8 cellular contexts compared by ENCODE assay signal in the genomic region with DNA sequence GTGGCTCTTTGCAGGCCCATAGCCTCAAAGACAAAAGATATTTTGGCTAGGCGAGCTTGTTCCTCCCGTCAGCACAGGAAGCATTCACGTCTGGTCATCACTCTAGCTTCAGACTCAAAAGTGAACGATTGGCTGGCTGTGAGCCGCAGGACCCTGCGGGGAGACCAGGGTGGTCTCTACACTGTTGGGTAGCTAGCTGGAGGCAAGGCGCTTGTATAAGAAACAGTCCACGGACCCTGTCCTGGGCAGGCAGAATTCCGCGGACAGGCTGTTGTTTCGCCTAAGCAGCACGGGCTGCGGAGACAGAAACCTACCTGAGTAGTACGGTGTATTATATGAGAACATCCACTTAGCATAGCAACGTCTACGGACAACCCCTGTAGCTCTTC. TPM values are rescaled to one million over a fixed set of nuclear protein-coding genes. Genes with fewer than 3 reads are reported as not detected.
DNase-seq lines count a peak whose midpoint lies in the region; ATAC-seq, FAIRE-seq and TF ChIP-seq lines count a peak whose summit lies in the region.

No MANE protein-coding gene starts in this region.

- peak overlapping the region; percentile 71 for H3K4me3 ChIP-seq in A673 (ENCODE audit: low read depth, low read length, poor library complexity, severe bottlenecking)
- H3K4me3 ChIP-seq in HepG2 (replicated peaks in 1 of 3; ENCODE audit: insufficient read depth in 1 of 3, low read depth in 2 of 3, low read length in 3 of 3), result peak overlapping the region; percentile 64 to 79 (median 64)
- H3K4me3 ChIP-seq in testis, result peak overlapping the region; percentile 77 to 85

- H3K27me3 ChIP-seq in A673 (replicated peaks; ENCODE audit: insufficient read depth, low read depth, low read length, poor library complexity) (no peaks in the 10 kb centered on the region), HepG2 (ENCODE audit: control insufficient read depth in 1 of 2, insufficient read depth in 2 of 2, low read length in 2 of 2) (no peaks in the 10 kb centered on the region; a peak in 1 of 5 replicates), testis (no peaks in the 10 kb centered on the region)

- peak overlapping the region; percentile 58 for H3K4me2 ChIP-seq in HepG2 (ENCODE audit: low read depth, low read length)

- peak overlapping the region; percentile 79 for H2AFZ ChIP-seq in HepG2 (ENCODE audit: low read length)

- H3K9me3 Mint-ChIP-seq in activated naive CD8-positive, alpha-beta T cell treated with anti-CD3 and anti-CD28 coated beads, Interleukin-2, amount 10 ng/mL, durations not matched to agents 7 days and 5 days, result no peaks in the 10 kb centered on the region

- TF ChIP-seq RAD21 in HepG2 (CRISPR knock-in tag; IDR thresholded peaks at IDR 0.05), result no peak

- CTCF ChIA-PET in A673 (lab: Charles Lee), result no interaction called here
- CTCF ChIA-PET in HepG2 (lab: Yijun Ruan, JAX; ENCODE audit: low intra/inter-chr PET ratio, low total read pairs), result no interaction called here

- TF ChIP-seq EP300 in HepG2 (IDR thresholded peaks at IDR 0.05; ENCODE audit: low read depth in 2 of 2, low read length in 2 of 2) (no peak), HepG2 (CRISPR knock-in tag; IDR thresholded peaks at IDR 0.05; ENCODE audit: borderline replicate concordance) (no peak)

- no peaks in the 10 kb centered on the region; the same call in 1 of the 2 replicates for H4K20me1 ChIP-seq in HepG2 (ENCODE audit: insufficient read depth, low read length)

- TF ChIP-seq POLR2A in HepG2 (IDR thresholded peaks at IDR 0.05; ENCODE audit: insufficient read depth in 1 of 2, low read depth in 2 of 2, low read length in 2 of 2), result no peak
- TF ChIP-seq POLR2A in testis (IDR thresholded peaks at IDR 0.05), result no peak

- intact Hi-C loops in A673 (cut with micrococcal nuclease; ENCODE audit: unreplicated experiment), result no loop called here
- intact Hi-C loops in HepG2 (cut with micrococcal nuclease; ENCODE audit: unreplicated experiment), result loop anchor here (10.0 kb wide), 1 partner anchor 1111 kb away; the partner anchor contains the start of gene STRAP
- intact Hi-C loops in testis (cut with DNase I; ENCODE audit: low total_unique reads), result no loop called here

- H3K27ac ChIP-seq in A673 (ENCODE audit: low read depth, low read length, poor library complexity, severe bottlenecking) (no peak overlapping the region), HepG2 (ENCODE audit: extremely low read length, insufficient read depth, low read length) (peak overlapping the region; percentile 73), testis (peak overlapping the region; percentile 66 to 93)

- no peaks in the 10 kb centered on the region for H3K27me3 Mint-ChIP-seq in activated naive CD8-positive, alpha-beta T cell treated with anti-CD3 and anti-CD28 coated beads, Interleukin-2, amount 10 ng/mL, durations not matched to agents 7 days and 5 days

- H3K79me2 ChIP-seq in HepG2 (ENCODE audit: insufficient read depth, low read length), result peaks cover 24% of the 10 kb centered on the region

- ATAC-seq in GM18907 (IDR thresholded peaks at IDR 0.05; ENCODE audit: unreplicated experiment) (peak; percentile 24), HG03135 (IDR thresholded peaks at IDR 0.05; ENCODE audit: unreplicated experiment) (peak; percentile 16), HepG2 (peak; percentile 10)
- ATAC-seq in activated naive CD8-positive, alpha-beta T cell treated with anti-CD3 and anti-CD28 coated beads, Interleukin-2, amount 10 ng/mL, durations not matched to agents 7 days and 5 days (ENCODE audit: low read depth), result peak; percentile 16

- WGBS in HepG2 (ENCODE audit: low lambda C conversion rate), result 43% methylated on average over 12 of the region's 16 CpGs
- 23 to 42% methylated on average over 12 to 16 of the region's 16 CpGs for WGBS in testis, 2 donors

- H3K4me3 Mint-ChIP-seq in activated naive CD8-positive, alpha-beta T cell treated with anti-CD3 and anti-CD28 coated beads, Interleukin-2, amount 10 ng/mL, durations not matched to agents 7 days and 5 days, result peak overlapping the region; percentile 94

- in situ Hi-C loops in HepG2 (cut with HindIII; ENCODE audit: extremely low pct_ligation_motif_present, low pct_unique_long_range_greater_than_20kb), result no loop called here

- BruUV-seq in A673 (replicated peaks; lab: Mats Ljungman, UMichigan) (no TSS peak), HepG2 (replicated peaks; lab: Mats Ljungman, UMichigan) (no TSS peak)

- peaks cover 7% of the 10 kb centered on the region for H3K36me3 Mint-ChIP-seq in activated naive CD8-positive, alpha-beta T cell treated with anti-CD3 and anti-CD28 coated beads, Interleukin-2, amount 10 ng/mL, durations not matched to agents 7 days and 5 days

- H3K36me3 ChIP-seq in A673 (ENCODE audit: insufficient read depth, low read length, poor library complexity, severe bottlenecking), result no peaks in the 10 kb centered on the region
- no peaks in the 10 kb centered on the region for H3K36me3 ChIP-seq in HepG2 (replicated peaks in 1 of 2; ENCODE audit: control insufficient read depth in 1 of 2, insufficient read depth in 2 of 2, low read length in 2 of 2)
- no peaks in the 10 kb centered on the region for H3K36me3 ChIP-seq in testis (ENCODE audit: low read depth, missing control alignments)

- peaks cover 19% of the 10 kb centered on the region for H3K4me1 ChIP-seq in A673 (ENCODE audit: insufficient read depth, low read length, poor library complexity, severe bottlenecking)
- H3K4me1 ChIP-seq in HepG2 (ENCODE audit: insufficient read depth, low read length), result peaks cover 36% of the 10 kb centered on the region
- H3K4me1 ChIP-seq in testis, result peaks cover 15% of the 10 kb centered on the region

- FAIRE-seq in HepG2 (lab: Jason Lieb, UNC), result no peak

- H3K9ac ChIP-seq in HepG2 (ENCODE audit: insufficient read depth, low read depth, low read length), result peak overlapping the region; percentile 76

- DNase-seq in A673 (ENCODE audit: low spot score) (no peak), HepG2 (ENCODE audit: low spot score) (no peak), testis (no peak), SW 1271 (lab: John Stamatoyannopoulos, UW) (no peak), putamen (ENCODE audit: low spot score) (no peak)
- DNase-seq in activated naive CD8-positive, alpha-beta T cell treated with anti-CD3 and anti-CD28 coated beads, Interleukin-2, amount 10 ng/mL, durations not matched to agents 7 days and 5 days, result peak; percentile 70

- H3K27ac Mint-ChIP-seq in activated naive CD8-positive, alpha-beta T cell treated with anti-CD3 and anti-CD28 coated beads, Interleukin-2, amount 10 ng/mL, durations not matched to agents 7 days and 5 days, result peak overlapping the region; percentile 97

- H3K4me1 Mint-ChIP-seq in activated naive CD8-positive, alpha-beta T cell treated with anti-CD3 and anti-CD28 coated beads, Interleukin-2, amount 10 ng/mL, durations not matched to agents 7 days and 5 days, result peaks cover 34% of the 10 kb centered on the region

- POLR2A ChIA-PET in A673 (lab: Charles Lee; ENCODE audit: low non-redundant PET), result no interaction called here
- POLR2A ChIA-PET in activated naive CD8-positive, alpha-beta T cell treated with anti-CD3 and anti-CD28 coated beads, Interleukin-2, amount 10 ng/mL, durations not matched to agents 7 days and 5 days (lab: Charles Lee), result interaction anchor here (0.7 to 8.4 kb wide), 17 partner anchors 19 to 801 kb away, joined by 3 to 186 read pairs (median 5); partner anchors contain the start of genes ARHGDIB, C12orf60 and WBP11
- POLR2A ChIA-PET in HepG2 (lab: Yijun Ruan, JAX), result interaction anchor here (1.3 to 3.7 kb wide), 3 partner anchors 30 to 67 kb away, joined by 3 to 20 read pairs (median 4); partner anchors contain the start of genes C12orf60 and WBP11

- no peaks in the 10 kb centered on the region for H3K9me3 ChIP-seq in A673 (ENCODE audit: low read depth, low read length, poor library complexity, severe bottlenecking)
- H3K9me3 ChIP-seq in HepG2 (ENCODE audit: low read length), result no peaks in the 10 kb centered on the region
- no peaks in the 10 kb centered on the region for H3K9me3 ChIP-seq in testis

- TF ChIP-seq CTCF in A673 (conservative IDR thresholded peaks at IDR 0.05; ENCODE audit: low read depth, low read length), result no peak
- no peak for TF ChIP-seq CTCF in HepG2 (CRISPR knock-in tag; IDR thresholded peaks at IDR 0.05)
- TF ChIP-seq CTCF in testis (IDR thresholded peaks at IDR 0.05), result no peak

RNA-seq across cellular contexts. Expression of gene WBP11, which starts 29.6 kb away (rescaled TPM):
- 144 and 150 TPM in 2 replicates for total RNA-seq in A673 (2021)
- total RNA-seq in activated naive CD8-positive, alpha-beta T cell treated with anti-CD3 and anti-CD28 coated beads, Interleukin-2, amount 10 ng/mL, durations not matched to agents 7 days and 5 days, result 10 to 100 TPM; 90.9 to 98.0 TPM
- 31.0 and 44.4 TPM in 2 replicates for total RNA-seq in HepG2 (2016; rRNA removed; fragmentation: Illumina TruSeq; extraction: Trizol)
- 6.5 and 7.2 TPM in 2 replicates for total RNA-seq in HepG2 (2016; cell fraction: cytosol; rRNA removed; fragmentation: Illumina TruSeq; extraction: Trizol; ENCODE audit: low read depth)
- 30.6 and 36.1 TPM in 2 replicates for total RNA-seq in HepG2 (2016; cell fraction: insoluble cytoplasmic fraction; rRNA removed; fragmentation: Illumina TruSeq; extraction: Trizol)
- total RNA-seq in HepG2 (2016; cell fraction: membrane; rRNA removed; fragmentation: Illumina TruSeq; extraction: Trizol), result 24.9 and 28.2 TPM in 2 replicates
- 27.7 and 30.7 TPM in 2 replicates for total RNA-seq in HepG2 (2016; cell fraction: nucleus; rRNA removed; fragmentation: Illumina TruSeq; extraction: Trizol)
- 6.6 and 7.6 TPM in 2 replicates for polyA plus RNA-seq in HepG2 (2011; rRNA removed)
- polyA plus RNA-seq in HepG2 (2011; cell fraction: cytosol; rRNA removed), result 3.2 and 3.3 TPM in 2 replicates
- 5.2 and 5.6 TPM in 2 replicates for polyA plus RNA-seq in HepG2 (2011; cell fraction: nucleus; rRNA removed)
- 17.5 and 40.2 TPM in 2 replicates for polyA plus RNA-seq in HepG2 (2012)
- 10.8 and 13.6 TPM in 2 replicates for polyA plus RNA-seq in HepG2 (2016; cell fraction: cytosol; fragmentation: Illumina TruSeq; extraction: Trizol; ENCODE audit: low read depth)
- polyA plus RNA-seq in HepG2 (2016; cell fraction: insoluble cytoplasmic fraction; fragmentation: Illumina TruSeq; extraction: Trizol; ENCODE audit: low read depth), result 52.7 and 58.9 TPM in 2 replicates
- polyA plus RNA-seq in HepG2 (2016; cell fraction: membrane; fragmentation: Illumina TruSeq; extraction: Trizol; ENCODE audit: low read depth), result 25.3 and 27.1 TPM in 2 replicates
- 39.7 and 45.9 TPM in 2 replicates for polyA plus RNA-seq in HepG2 (2016; cell fraction: nucleus; fragmentation: Illumina TruSeq; extraction: Trizol; ENCODE audit: insufficient read depth, low read depth)
- polyA minus RNA-seq in HepG2 (2011; rRNA and poly(A)+ RNA removed; ENCODE audit: low replicate concordance), result 4.2 and 9.5 TPM in 2 replicates
- polyA minus RNA-seq in HepG2 (2011; cell fraction: cytosol; rRNA and poly(A)+ RNA removed), result 9.1 and 10.0 TPM in 2 replicates
- polyA minus RNA-seq in HepG2 (2011; cell fraction: nucleus; rRNA and poly(A)+ RNA removed), result 26.1 and 28.3 TPM in 2 replicates
- total RNA-seq in testis, result 10 to 100 TPM; 37.8 to 41.7 TPM
- polyA plus RNA-seq in testis (ENCODE audit: insufficient read depth, low read depth, low replicate concordance), result 117 TPM

RNA-seq across cellular contexts. Expression of gene C12orf60, which starts 29.8 kb away (rescaled TPM):
- total RNA-seq in A673 (2021) (1.9 and 2.2 TPM in 2 replicates), HepG2 (2016; rRNA removed; fragmentation: Illumina TruSeq; extraction: Trizol) (1.4 and 2.3 TPM in 2 replicates), testis (10 to 100 TPM in 1 of 2 donors, 1 to 10 TPM in 1; 5.3 to 11.7 TPM)
- 1 to 10 TPM; 1.3 to 1.6 TPM for total RNA-seq in activated naive CD8-positive, alpha-beta T cell treated with anti-CD3 and anti-CD28 coated beads, Interleukin-2, amount 10 ng/mL, durations not matched to agents 7 days and 5 days
- total RNA-seq in HepG2 (2016; cell fraction: cytosol; rRNA removed; fragmentation: Illumina TruSeq; extraction: Trizol; ENCODE audit: low read depth), result 0.20 and 0.35 TPM in 2 replicates
- total RNA-seq in HepG2 (2016; cell fraction: insoluble cytoplasmic fraction; rRNA removed; fragmentation: Illumina TruSeq; extraction: Trizol), result 1.1 and 1.5 TPM in 2 replicates
- 0.96 and 1.1 TPM in 2 replicates for total RNA-seq in HepG2 (2016; cell fraction: membrane; rRNA removed; fragmentation: Illumina TruSeq; extraction: Trizol)
- 1.1 and 1.5 TPM in 2 replicates for total RNA-seq in HepG2 (2016; cell fraction: nucleus; rRNA removed; fragmentation: Illumina TruSeq; extraction: Trizol)
- polyA plus RNA-seq in HepG2 (2011; rRNA removed) (0.55 and 0.69 TPM in 2 replicates), testis (ENCODE audit: insufficient read depth, low read depth, low replicate concordance) (20.6 TPM)
- 0.48 and 0.67 TPM in 2 replicates for polyA plus RNA-seq in HepG2 (2011; cell fraction: cytosol; rRNA removed)
- 0.16 and 0.23 TPM in 2 replicates for polyA plus RNA-seq in HepG2 (2011; cell fraction: nucleus; rRNA removed)
- polyA plus RNA-seq in HepG2 (2012), result 1.2 and 1.5 TPM in 2 replicates
- polyA plus RNA-seq in HepG2 (2016; cell fraction: cytosol; fragmentation: Illumina TruSeq; extraction: Trizol; ENCODE audit: low read depth), result 0.35 and 0.53 TPM in 2 replicates
- 1.7 and 2.0 TPM in 2 replicates for polyA plus RNA-seq in HepG2 (2016; cell fraction: insoluble cytoplasmic fraction; fragmentation: Illumina TruSeq; extraction: Trizol; ENCODE audit: low read depth)
- polyA plus RNA-seq in HepG2 (2016; cell fraction: membrane; fragmentation: Illumina TruSeq; extraction: Trizol; ENCODE audit: low read depth), result 0.50 and 0.56 TPM in 2 replicates
- 1.4 and 1.8 TPM in 2 replicates for polyA plus RNA-seq in HepG2 (2016; cell fraction: nucleus; fragmentation: Illumina TruSeq; extraction: Trizol; ENCODE audit: insufficient read depth, low read depth)
- polyA minus RNA-seq in HepG2 (2011; rRNA and poly(A)+ RNA removed; ENCODE audit: low replicate concordance), result 0.33 and 0.72 TPM in 2 replicates
- 0.49 and 0.53 TPM in 2 replicates for polyA minus RNA-seq in HepG2 (2011; cell fraction: cytosol; rRNA and poly(A)+ RNA removed)
- 0.37 and 0.52 TPM in 2 replicates for polyA minus RNA-seq in HepG2 (2011; cell fraction: nucleus; rRNA and poly(A)+ RNA removed)

RNA-seq across cellular contexts. Expression of gene SMCO3, which starts 40.3 kb away (rescaled TPM):
- total RNA-seq in A673 (2021) (not detected in 2 replicates), HepG2 (2016; rRNA removed; fragmentation: Illumina TruSeq; extraction: Trizol) (0.11 and 0.42 TPM in 2 replicates), testis (under 1 TPM in 1 of 2 donors, not detected in 1; 0.39 TPM)
- total RNA-seq in activated naive CD8-positive, alpha-beta T cell treated with anti-CD3 and anti-CD28 coated beads, Interleukin-2, amount 10 ng/mL, durations not matched to agents 7 days and 5 days, result not detected
- total RNA-seq in HepG2 (2016; cell fraction: cytosol; rRNA removed; fragmentation: Illumina TruSeq; extraction: Trizol; ENCODE audit: low read depth), result not detected in 2 replicates
- 0.25 and 0.30 TPM in 2 replicates for total RNA-seq in HepG2 (2016; cell fraction: insoluble cytoplasmic fraction; rRNA removed; fragmentation: Illumina TruSeq; extraction: Trizol)
- total RNA-seq in HepG2 (2016; cell fraction: membrane; rRNA removed; fragmentation: Illumina TruSeq; extraction: Trizol), result 0.09 TPM in 1 of 2 replicates, not detected in the other
- 0.65 and 0.78 TPM in 2 replicates for total RNA-seq in HepG2 (2016; cell fraction: nucleus; rRNA removed; fragmentation: Illumina TruSeq; extraction: Trizol)
- polyA plus RNA-seq in HepG2 (2011; rRNA removed) (0.14 and 0.29 TPM in 2 replicates), testis (ENCODE audit: insufficient read depth, low read depth, low replicate concordance) (0.20 TPM)
- 0.07 and 0.18 TPM in 2 replicates for polyA plus RNA-seq in HepG2 (2011; cell fraction: cytosol; rRNA removed)
- polyA plus RNA-seq in HepG2 (2011; cell fraction: nucleus; rRNA removed), result 0.10 and 0.26 TPM in 2 replicates
- polyA plus RNA-seq in HepG2 (2012), result 0.31 and 0.62 TPM in 2 replicates
- 0.05 TPM in 1 of 2 replicates, not detected in the other for polyA plus RNA-seq in HepG2 (2016; cell fraction: cytosol; fragmentation: Illumina TruSeq; extraction: Trizol; ENCODE audit: low read depth)
- 0.11 and 0.22 TPM in 2 replicates for polyA plus RNA-seq in HepG2 (2016; cell fraction: insoluble cytoplasmic fraction; fragmentation: Illumina TruSeq; extraction: Trizol; ENCODE audit: low read depth)
- not detected in 2 replicates for polyA plus RNA-seq in HepG2 (2016; cell fraction: membrane; fragmentation: Illumina TruSeq; extraction: Trizol; ENCODE audit: low read depth)
- 0.64 and 0.79 TPM in 2 replicates for polyA plus RNA-seq in HepG2 (2016; cell fraction: nucleus; fragmentation: Illumina TruSeq; extraction: Trizol; ENCODE audit: insufficient read depth, low read depth)
- not detected in 2 replicates for polyA minus RNA-seq in HepG2 (2011; rRNA and poly(A)+ RNA removed; ENCODE audit: low replicate concordance)
- polyA minus RNA-seq in HepG2 (2011; cell fraction: cytosol; rRNA and poly(A)+ RNA removed), result 0.30 TPM in 1 of 2 replicates, not detected in the other
- polyA minus RNA-seq in HepG2 (2011; cell fraction: nucleus; rRNA and poly(A)+ RNA removed), result 1.6 and 2.1 TPM in 2 replicates
